In genomic region chr6:30618270-30618787, GRCh38 we compare ENCODE assay signal across 1 cellular context.
TF ChIP-seq lines count a peak whose summit lies in the region.

No MANE protein-coding gene starts in this region.

TF ChIP-seq in K562, 482 proteins besides CTCF, POLR2A, EP300 and RAD21 (continues in another document):
- no peak for TF ChIP-seq ASH1L (IDR thresholded peaks at IDR 0.05; ENCODE audit: borderline replicate concordance, low read depth, partially characterized antibody)
- TF ChIP-seq KDM2B (CRISPR knock-in tag; IDR thresholded peaks at IDR 0.05): no peak
- peak; percentile 43; the same call in 1 of the 2 replicates for TF ChIP-seq POLR2AphosphoS5 (IDR thresholded peaks at IDR 0.05; ENCODE audit: control insufficient read depth, insufficient read depth, low read depth, low read length)
- no peak for TF ChIP-seq ZNF184 (CRISPR knock-in tag; IDR thresholded peaks at IDR 0.05)
- TF ChIP-seq SAFB (IDR thresholded peaks at IDR 0.05; ENCODE audit: borderline replicate concordance, low read depth, low read length): no peak
- no peak for TF ChIP-seq BACH1 (tag; IDR thresholded peaks at IDR 0.05)
- TF ChIP-seq CSDE1 (IDR thresholded peaks at IDR 0.05): no peak
- TF ChIP-seq LCOR (CRISPR knock-in tag; IDR thresholded peaks at IDR 0.05): no peak
- no peak for TF ChIP-seq MTA3 (IDR thresholded peaks at IDR 0.05; ENCODE audit: borderline replicate concordance)
- no peak for TF ChIP-seq TAF7 (tag; IDR thresholded peaks at IDR 0.05)
- 0 out of 2 replicates have a peak, but pooled peaks have one; percentile 2 for TF ChIP-seq ZEB2 (IDR thresholded peaks at IDR 0.05)
- no peak for TF ChIP-seq TBL1XR1 (IDR thresholded peaks at IDR 0.05; ENCODE audit: low read length in 2 of 2)
- no peak for TF ChIP-seq BCLAF1 (IDR thresholded peaks at IDR 0.05; ENCODE audit: borderline replicate concordance in 1 of 2, control insufficient read depth in 1 of 2, low read depth in 2 of 2, low read length in 1 of 2)
- TF ChIP-seq ZBTB1 (CRISPR knock-in tag; IDR thresholded peaks at IDR 0.05; ENCODE audit: borderline replicate concordance, low read depth): no peak
- no peak for TF ChIP-seq GTF2F1 (IDR thresholded peaks at IDR 0.05; ENCODE audit: low read depth, low read length)
- TF ChIP-seq MCM3 (IDR thresholded peaks at IDR 0.05): no peak
- TF ChIP-seq ETV1 (tag; conservative IDR thresholded peaks at IDR 0.05; ENCODE audit: low read depth): no peak
- no peak for TF ChIP-seq ZNF174 (CRISPR knock-in tag; IDR thresholded peaks at IDR 0.05)
- TF ChIP-seq SMARCA5 (IDR thresholded peaks at IDR 0.05): no peak
- no peak for TF ChIP-seq FOXK1 (CRISPR knock-in tag; IDR thresholded peaks at IDR 0.05; ENCODE audit: borderline replicate concordance)
- TF ChIP-seq ZNF740 (CRISPR knock-in tag; IDR thresholded peaks at IDR 0.05): no peak
- 0 out of 4 replicates have a peak, but pooled peaks of 1 of the 2 experiments have one; percentile 7 for TF ChIP-seq ZNF740 (tag; IDR thresholded peaks at IDR 0.05)
- TF ChIP-seq ZNF780A (CRISPR knock-in tag; IDR thresholded peaks at IDR 0.05): no peak
- no peak for TF ChIP-seq ZFP91 (CRISPR knock-in tag; IDR thresholded peaks at IDR 0.05)
- TF ChIP-seq NFIX (CRISPR knock-in tag; IDR thresholded peaks at IDR 0.05; ENCODE audit: low read depth): no peak
- no peak for TF ChIP-seq JUND (IDR thresholded peaks at IDR 0.05; ENCODE audit: borderline replicate concordance, low read depth, low read length)
- TF ChIP-seq JUND (tag; IDR thresholded peaks at IDR 0.05; ENCODE audit: borderline replicate concordance, low read depth, low read length): no peak
- no peak for TF ChIP-seq JUN (IDR thresholded peaks at IDR 0.05; ENCODE audit: borderline replicate concordance, low read depth, low read length)
- TF ChIP-seq JUN (CRISPR knock-in tag; IDR thresholded peaks at IDR 0.05; ENCODE audit: borderline replicate concordance): no peak
- peak; percentile 62; the same call in 1 of the 2 replicates for TF ChIP-seq HMBOX1 (IDR thresholded peaks at IDR 0.05)
- no peak for TF ChIP-seq NCOA6 (IDR thresholded peaks at IDR 0.05)
- TF ChIP-seq MLLT1 (IDR thresholded peaks at IDR 0.05): no peak
- no peak for TF ChIP-seq DLX4 (CRISPR knock-in tag; IDR thresholded peaks at IDR 0.05)
- no peak for TF ChIP-seq NRF1 (conservative IDR thresholded peaks at IDR 0.05 in 1 of 2, IDR thresholded peaks at IDR 0.05 in 1 of 2)
- TF ChIP-seq HNRNPUL1 (IDR thresholded peaks at IDR 0.05; ENCODE audit: low read length): 0 out of 2 replicates have a peak, but pooled peaks have one; percentile 21
- no peak for TF ChIP-seq CBFB (CRISPR knock-in tag; IDR thresholded peaks at IDR 0.05)
- TF ChIP-seq ZNF57 (CRISPR knock-in tag; IDR thresholded peaks at IDR 0.05): no peak
- no peak for TF ChIP-seq IRF2 (CRISPR knock-in tag; IDR thresholded peaks at IDR 0.05)
- no peak for TF ChIP-seq THRB (CRISPR knock-in tag; conservative IDR thresholded peaks at IDR 0.05)
- TF ChIP-seq NEUROD1 (IDR thresholded peaks at IDR 0.05; ENCODE audit: borderline replicate concordance, low read depth, low read length, partially characterized antibody): no peak
- TF ChIP-seq NELFE (IDR thresholded peaks at IDR 0.05; ENCODE audit: insufficient read depth, insufficient read length): no peak
- no peak for TF ChIP-seq TCF3 (CRISPR knock-in tag; IDR thresholded peaks at IDR 0.05)
- no peak for TF ChIP-seq RFX7 (CRISPR knock-in tag; IDR thresholded peaks at IDR 0.05)
- peak; percentile 18; the same call in 1 of the 2 replicates for TF ChIP-seq ZBTB33 (CRISPR knock-in tag; IDR thresholded peaks at IDR 0.05)
- TF ChIP-seq NR0B1 (IDR thresholded peaks at IDR 0.05; ENCODE audit: partially characterized antibody): no peak
- TF ChIP-seq MYNN (IDR thresholded peaks at IDR 0.05): no peak
- TF ChIP-seq MYNN (CRISPR knock-in tag; IDR thresholded peaks at IDR 0.05): no peak
- TF ChIP-seq FOXJ3 (CRISPR knock-in tag; IDR thresholded peaks at IDR 0.05): no peak
- TF ChIP-seq NR1H2 (CRISPR knock-in tag; IDR thresholded peaks at IDR 0.05): no peak
- no peak for TF ChIP-seq ATF3 (IDR thresholded peaks at IDR 0.05)
- 0 out of 2 replicates have a peak, but pooled peaks have one; percentile 3 for TF ChIP-seq ATF3 (CRISPR knock-in tag; conservative IDR thresholded peaks at IDR 0.05)
- no peak for TF ChIP-seq PHB (CRISPR knock-in tag; IDR thresholded peaks at IDR 0.05)
- TF ChIP-seq MITF (IDR thresholded peaks at IDR 0.05): no peak
